ENCODE assay signal across 17 cellular contexts in genomic region chr1:15595809-15596730, GRCh38. TPM values are rescaled to one million over a fixed set of nuclear protein-coding genes. Genes with fewer than 3 reads are reported as not detected.
A peak's percentile ranks its signal among the peaks of the same experiment; 100 is the strongest.
DNase-seq lines count a peak whose midpoint lies in the region; ATAC-seq, FAIRE-seq and TF ChIP-seq lines count a peak whose summit lies in the region.
"Had no signal": no experiment of that assay in that cellular context is flagged by ENCODE, and none has a peak within 500 bp of the region (broad histone marks: within the 10 kb centered on the region; RNA-seq: fewer than 3 reads in every experiment).

No MANE protein-coding gene starts in this region.

- H3K9me3 Mint-ChIP-seq in WTC11: no peaks in the 10 kb centered on the region
- H3K9me3 Mint-ChIP-seq: CD4-positive, CD25-positive, alpha-beta regulatory T cell had no signal

- H3K4me3 ChIP-seq in cardiac muscle cell: no peak overlapping the region
- H3K4me3 ChIP-seq in HepG2 (replicated peaks in 1 of 3; ENCODE audit: insufficient read depth in 1 of 3, low read depth in 2 of 3, low read length in 3 of 3): no peak overlapping the region; a peak in 1 of 6 replicates
- no peak overlapping the region for H3K4me3 ChIP-seq in small intestine (ENCODE audit: low read depth in 1 of 2, low read length in 2 of 2)
- H3K4me3 ChIP-seq in upper lobe of right lung: no peak overlapping the region

- ATAC-seq in WTC11: peak; percentile 16; the same call in 1 of the 2 replicates
- ATAC-seq in HepG2: peak; percentile 43
- no peak for ATAC-seq in GM18511 (IDR thresholded peaks at IDR 0.05; ENCODE audit: unreplicated experiment)
- ATAC-seq in upper lobe of right lung: no peak

- H3K9ac ChIP-seq in HepG2 (ENCODE audit: insufficient read depth, low read depth, low read length): no peak overlapping the region

- TF ChIP-seq RAD21 in HepG2 (CRISPR knock-in tag; IDR thresholded peaks at IDR 0.05): no peak

- FAIRE-seq in HepG2 (lab: Jason Lieb, UNC) (no peak), small intestine (lab: Jason Lieb, UNC) (no peak)

- in situ Hi-C loops in HepG2 (cut with HindIII; ENCODE audit: extremely low pct_ligation_motif_present, low pct_unique_long_range_greater_than_20kb): loop anchor here (5.0 kb wide), 1 partner anchor 146 kb away; the partner anchor contains the start of gene TMEM82

- H3K36me3 ChIP-seq in cardiac muscle cell (no peaks in the 10 kb centered on the region), HepG2 (replicated peaks in 1 of 2; ENCODE audit: control insufficient read depth in 1 of 2, insufficient read depth in 2 of 2, low read length in 2 of 2) (no peaks in the 10 kb centered on the region), small intestine (ENCODE audit: control insufficient read depth in 2 of 2, insufficient read depth in 2 of 2, low read length in 2 of 2) (no peaks in the 10 kb centered on the region), upper lobe of right lung (no peaks in the 10 kb centered on the region)
- H3K36me3 ChIP-seq: BE2C had no signal

- no peak overlapping the region for H3K27ac Mint-ChIP-seq in WTC11
- H3K27ac Mint-ChIP-seq: CD4-positive, CD25-positive, alpha-beta regulatory T cell had no signal

- peak overlapping the region; percentile 67 for H3K4me2 ChIP-seq in HepG2 (ENCODE audit: low read depth, low read length)

- no peak overlapping the region for H2AFZ ChIP-seq in HepG2 (ENCODE audit: low read length)

- no peaks in the 10 kb centered on the region for H3K79me2 ChIP-seq in HepG2 (ENCODE audit: insufficient read depth, low read length)

- no peak for DNase-seq in cardiac muscle cell (ENCODE audit: low read depth in 1 of 2, low spot score in 1 of 2)
- DNase-seq in cardiac septum (ENCODE audit: low spot score): no peak
- DNase-seq in WTC11 (ENCODE audit: low spot score): no peak
- DNase-seq in HepG2 (ENCODE audit: low spot score): peak; percentile 14
- peak; percentile 61 for DNase-seq in small intestine
- DNase-seq in DMS79 treated with DMSO at 0.1 percent for 48 hours (lab: John Stamatoyannopoulos, UW): no peak
- DNase-seq in upper lobe of right lung: no peak
- DNase-seq: BE2C, COR-L47, GDM1, KG1, NCI-H1417 treated with DMSO at 0.1 percent for 48 hours, NCI-H187 treated with DMSO at 0.1 percent for 48 hours, SIG-M5 had no signal

- H3K36me3 Mint-ChIP-seq in WTC11: no peaks in the 10 kb centered on the region
- H3K36me3 Mint-ChIP-seq: CD4-positive, CD25-positive, alpha-beta regulatory T cell had no signal

- H4K20me1 ChIP-seq in HepG2 (ENCODE audit: insufficient read depth, low read length): no peaks in the 10 kb centered on the region

- POLR2A ChIA-PET in WTC11 (lab: Charles Lee) (interaction anchor here (0.8 kb wide), 1 partner anchor 29 kb away, joined by 3 read pairs; no protein-coding TSS in a partner anchor), HepG2 (lab: Yijun Ruan, JAX) (interaction anchor here (0.7 to 3.0 kb wide), 8 partner anchors 8 to 146 kb away, joined by 3 to 37 read pairs (median 4); partner anchors contain the start of genes AGMAT, DDI2 and DNAJC16)

- H3K4me1 ChIP-seq in cardiac muscle cell (ENCODE audit: low read depth) (peaks cover 15% of the 10 kb centered on the region), HepG2 (ENCODE audit: insufficient read depth, low read length) (peaks cover 33% of the 10 kb centered on the region), small intestine (ENCODE audit: control insufficient read depth in 2 of 2, insufficient read depth in 1 of 2, low read depth in 1 of 2, low read length in 1 of 2) (no peaks in the 10 kb centered on the region), upper lobe of right lung (no peaks in the 10 kb centered on the region)
- H3K4me1 ChIP-seq: BE2C had no signal

- H3K27ac ChIP-seq in cardiac muscle cell: peak overlapping the region; percentile 46
- no peak overlapping the region for H3K27ac ChIP-seq in HepG2 (ENCODE audit: extremely low read length, insufficient read depth, low read length)
- H3K27ac ChIP-seq in small intestine (ENCODE audit: low read depth in 1 of 2, low read length in 1 of 2): no peak overlapping the region
- H3K27ac ChIP-seq in upper lobe of right lung: no peak overlapping the region

- CTCF ChIA-PET in WTC11 (lab: Charles Lee): interaction anchor here (0.7 to 4.7 kb wide), 5 partner anchors 16 to 164 kb away, joined by 3 to 26 read pairs (median 6); partner anchors contain the start of gene TMEM82
- CTCF ChIA-PET in HepG2 (lab: Yijun Ruan, JAX; ENCODE audit: low intra/inter-chr PET ratio, low total read pairs): interaction anchor here (0.6 to 1.8 kb wide), 3 partner anchors 23 to 145 kb away, joined by 3 to 9 read pairs (median 3); no protein-coding TSS in a partner anchor

- no peak for TF ChIP-seq CTCF in cardiac muscle cell (IDR thresholded peaks at IDR 0.05; ENCODE audit: low read depth, low read length)
- no peak for TF ChIP-seq CTCF in WTC11 (IDR thresholded peaks at IDR 0.05)
- no peak for TF ChIP-seq CTCF in HepG2 (CRISPR knock-in tag; IDR thresholded peaks at IDR 0.05)
- no peak for TF ChIP-seq CTCF in upper lobe of right lung (IDR thresholded peaks at IDR 0.05)

- peaks cover 5% of the 10 kb centered on the region for H3K27me3 Mint-ChIP-seq in WTC11 (ENCODE audit: low read depth)
- H3K27me3 Mint-ChIP-seq: CD4-positive, CD25-positive, alpha-beta regulatory T cell had no signal

- intact Hi-C loops in cardiac septum (cut with DNase I): loop anchor here (5.0 kb wide), 1 partner anchor 146 kb away; the partner anchor contains the start of gene TMEM82
- intact Hi-C loops in HepG2 (cut with micrococcal nuclease; ENCODE audit: unreplicated experiment): loop anchor here (5.0 kb wide), 1 partner anchor 141 kb away; the partner anchor contains the start of gene SLC25A34
- intact Hi-C loops in upper lobe of right lung (cut with DNase I): no loop called here

- peaks cover 7% of the 10 kb centered on the region for H3K4me1 Mint-ChIP-seq in WTC11

- no peaks in the 10 kb centered on the region for H3K27me3 ChIP-seq in cardiac muscle cell
- H3K27me3 ChIP-seq in HepG2 (ENCODE audit: control insufficient read depth in 1 of 2, insufficient read depth in 2 of 2, low read length in 2 of 2): no peaks in the 10 kb centered on the region
- H3K27me3 ChIP-seq in small intestine (ENCODE audit: control insufficient read depth in 2 of 2, insufficient read depth in 2 of 2, low read length in 2 of 2): no peaks in the 10 kb centered on the region
- no peaks in the 10 kb centered on the region for H3K27me3 ChIP-seq in upper lobe of right lung
- H3K27me3 ChIP-seq: BE2C had no signal

- TF ChIP-seq POLR2A in HepG2 (IDR thresholded peaks at IDR 0.05; ENCODE audit: insufficient read depth in 1 of 2, low read depth in 2 of 2, low read length in 2 of 2): no peak

- H3K9me3 ChIP-seq in cardiac muscle cell (ENCODE audit: low read depth) (no peaks in the 10 kb centered on the region), HepG2 (ENCODE audit: low read length) (no peaks in the 10 kb centered on the region), small intestine (ENCODE audit: control insufficient read depth, low read depth) (no peaks in the 10 kb centered on the region), upper lobe of right lung (no peaks in the 10 kb centered on the region)
- H3K9me3 ChIP-seq: BE2C had no signal

- TF ChIP-seq EP300 in HepG2 (IDR thresholded peaks at IDR 0.05; ENCODE audit: low read depth in 2 of 2, low read length in 2 of 2) (no peak), HepG2 (CRISPR knock-in tag; IDR thresholded peaks at IDR 0.05; ENCODE audit: borderline replicate concordance) (no peak)

- 29% methylated on average over 7 of the region's 7 CpGs for WGBS in HepG2 (ENCODE audit: low lambda C conversion rate)
- 69 to 79% (median 73%) methylated on average over 7 of the region's 7 CpGs for WGBS in small intestine, 3 donors

- no peak overlapping the region for H3K4me3 Mint-ChIP-seq in WTC11
- H3K4me3 Mint-ChIP-seq: CD4-positive, CD25-positive, alpha-beta regulatory T cell had no signal

- BruUV-seq in HepG2 (replicated peaks; lab: Mats Ljungman, UMichigan): no TSS peak

RNA-seq across cellular contexts. Expression of gene AGMAT, which starts 11.2 kb away (rescaled TPM):
- 0.45 and 0.70 TPM in 2 replicates for total RNA-seq in cardiac muscle cell
- polyA plus RNA-seq in cardiac muscle cell: 0.12 and 0.31 TPM in 2 replicates
- total RNA-seq in cardiac septum: 0.11 TPM
- total RNA-seq in WTC11 (2021): 4.9 to 5.6 TPM (median 5.5 TPM) in 3 replicates
- total RNA-seq in HepG2 (2016; rRNA removed; fragmentation: Illumina TruSeq; extraction: Trizol): 174 and 216 TPM in 2 replicates
- 22.0 and 25.2 TPM in 2 replicates for total RNA-seq in HepG2 (2016; cell fraction: cytosol; rRNA removed; fragmentation: Illumina TruSeq; extraction: Trizol; ENCODE audit: low read depth)
- 174 and 209 TPM in 2 replicates for total RNA-seq in HepG2 (2016; cell fraction: insoluble cytoplasmic fraction; rRNA removed; fragmentation: Illumina TruSeq; extraction: Trizol)
- total RNA-seq in HepG2 (2016; cell fraction: membrane; rRNA removed; fragmentation: Illumina TruSeq; extraction: Trizol): 86.5 and 94.9 TPM in 2 replicates
- 61.7 and 71.0 TPM in 2 replicates for total RNA-seq in HepG2 (2016; cell fraction: nucleus; rRNA removed; fragmentation: Illumina TruSeq; extraction: Trizol)
- 52.6 and 59.1 TPM in 2 replicates for polyA plus RNA-seq in HepG2 (2011; rRNA removed)
- polyA plus RNA-seq in HepG2 (2011; cell fraction: cytosol; rRNA removed): 56.4 and 64.1 TPM in 2 replicates
- polyA plus RNA-seq in HepG2 (2011; cell fraction: nucleus; rRNA removed): 19.8 and 21.4 TPM in 2 replicates
- 42.6 and 66.8 TPM in 2 replicates for polyA plus RNA-seq in HepG2 (2012)
- 17.9 and 21.4 TPM in 2 replicates for polyA plus RNA-seq in HepG2 (2016; cell fraction: cytosol; fragmentation: Illumina TruSeq; extraction: Trizol; ENCODE audit: low read depth)
- polyA plus RNA-seq in HepG2 (2016; cell fraction: insoluble cytoplasmic fraction; fragmentation: Illumina TruSeq; extraction: Trizol; ENCODE audit: low read depth): 174 and 175 TPM in 2 replicates
- polyA plus RNA-seq in HepG2 (2016; cell fraction: membrane; fragmentation: Illumina TruSeq; extraction: Trizol; ENCODE audit: low read depth): 49.4 and 51.3 TPM in 2 replicates
- 65.8 and 75.1 TPM in 2 replicates for polyA plus RNA-seq in HepG2 (2016; cell fraction: nucleus; fragmentation: Illumina TruSeq; extraction: Trizol; ENCODE audit: insufficient read depth, low read depth)
- 29.8 and 85.0 TPM in 2 replicates for polyA minus RNA-seq in HepG2 (2011; rRNA and poly(A)+ RNA removed; ENCODE audit: low replicate concordance)
- 46.5 and 48.4 TPM in 2 replicates for polyA minus RNA-seq in HepG2 (2011; cell fraction: cytosol; rRNA and poly(A)+ RNA removed)
- 22.0 and 23.9 TPM in 2 replicates for polyA minus RNA-seq in HepG2 (2011; cell fraction: nucleus; rRNA and poly(A)+ RNA removed)
- polyA plus RNA-seq in small intestine: 10 to 100 TPM; 18.9 to 32.2 (median 22.1) TPM
- total RNA-seq in upper lobe of right lung: not detected
- total RNA-seq: A172 had no signal

RNA-seq across cellular contexts. Expression of gene DDI2, which starts 21.2 kb away (rescaled TPM):
- total RNA-seq in cardiac muscle cell (11.3 and 26.8 TPM in 2 replicates), cardiac septum (23.7 TPM), WTC11 (2021) (33.8 to 34.2 TPM (median 33.8 TPM) in 3 replicates), HepG2 (2016; rRNA removed; fragmentation: Illumina TruSeq; extraction: Trizol) (25.7 and 34.0 TPM in 2 replicates), upper lobe of right lung (40.9 TPM)
- polyA plus RNA-seq in cardiac muscle cell (7.4 and 10.0 TPM in 2 replicates), HepG2 (2011; rRNA removed) (8.5 and 10.1 TPM in 2 replicates), small intestine (10 to 100 TPM in 1 of 3 donors, 1 to 10 TPM in 2; 4.3 to 10.5 (median 8.9) TPM)
- total RNA-seq in HepG2 (2016; cell fraction: cytosol; rRNA removed; fragmentation: Illumina TruSeq; extraction: Trizol; ENCODE audit: low read depth): 5.9 and 7.5 TPM in 2 replicates
- 26.2 and 32.2 TPM in 2 replicates for total RNA-seq in HepG2 (2016; cell fraction: insoluble cytoplasmic fraction; rRNA removed; fragmentation: Illumina TruSeq; extraction: Trizol)
- total RNA-seq in HepG2 (2016; cell fraction: membrane; rRNA removed; fragmentation: Illumina TruSeq; extraction: Trizol): 11.2 and 13.9 TPM in 2 replicates
- total RNA-seq in HepG2 (2016; cell fraction: nucleus; rRNA removed; fragmentation: Illumina TruSeq; extraction: Trizol): 41.5 and 50.4 TPM in 2 replicates
- polyA plus RNA-seq in HepG2 (2011; cell fraction: cytosol; rRNA removed): 5.5 and 7.7 TPM in 2 replicates
- polyA plus RNA-seq in HepG2 (2011; cell fraction: nucleus; rRNA removed): 19.8 and 23.2 TPM in 2 replicates
- polyA plus RNA-seq in HepG2 (2012): 19.5 and 23.0 TPM in 2 replicates
- 1.1 and 1.3 TPM in 2 replicates for polyA plus RNA-seq in HepG2 (2016; cell fraction: cytosol; fragmentation: Illumina TruSeq; extraction: Trizol; ENCODE audit: low read depth)
- polyA plus RNA-seq in HepG2 (2016; cell fraction: insoluble cytoplasmic fraction; fragmentation: Illumina TruSeq; extraction: Trizol; ENCODE audit: low read depth): 22.9 and 23.8 TPM in 2 replicates
- polyA plus RNA-seq in HepG2 (2016; cell fraction: membrane; fragmentation: Illumina TruSeq; extraction: Trizol; ENCODE audit: low read depth): 2.7 and 3.3 TPM in 2 replicates
- polyA plus RNA-seq in HepG2 (2016; cell fraction: nucleus; fragmentation: Illumina TruSeq; extraction: Trizol; ENCODE audit: insufficient read depth, low read depth): 23.7 and 25.3 TPM in 2 replicates
- 38.4 and 51.6 TPM in 2 replicates for polyA minus RNA-seq in HepG2 (2011; rRNA and poly(A)+ RNA removed; ENCODE audit: low replicate concordance)
- polyA minus RNA-seq in HepG2 (2011; cell fraction: cytosol; rRNA and poly(A)+ RNA removed): 15.5 and 15.8 TPM in 2 replicates
- polyA minus RNA-seq in HepG2 (2011; cell fraction: nucleus; rRNA and poly(A)+ RNA removed): 118 and 145 TPM in 2 replicates

Comparison
In these comparisons a context has a peak if more than half of its experiments do, and no peak if none do; other contexts are left out.
1. DNase-seq: peak in HepG2 (single experiment) and small intestine (single experiment); none in cardiac muscle cell (0 of 2), cardiac septum (single experiment), WTC11 (single experiment), DMS79 treated with DMSO at 0.1 percent for 48 hours (single experiment) and upper lobe of right lung (single experiment).
2. ATAC-seq: peak in WTC11 (single experiment) and HepG2 (single experiment); none in GM18511 (single experiment) and upper lobe of right lung (single experiment).